ENCODE assay signal across 17 cellular contexts in the genomic region with DNA sequence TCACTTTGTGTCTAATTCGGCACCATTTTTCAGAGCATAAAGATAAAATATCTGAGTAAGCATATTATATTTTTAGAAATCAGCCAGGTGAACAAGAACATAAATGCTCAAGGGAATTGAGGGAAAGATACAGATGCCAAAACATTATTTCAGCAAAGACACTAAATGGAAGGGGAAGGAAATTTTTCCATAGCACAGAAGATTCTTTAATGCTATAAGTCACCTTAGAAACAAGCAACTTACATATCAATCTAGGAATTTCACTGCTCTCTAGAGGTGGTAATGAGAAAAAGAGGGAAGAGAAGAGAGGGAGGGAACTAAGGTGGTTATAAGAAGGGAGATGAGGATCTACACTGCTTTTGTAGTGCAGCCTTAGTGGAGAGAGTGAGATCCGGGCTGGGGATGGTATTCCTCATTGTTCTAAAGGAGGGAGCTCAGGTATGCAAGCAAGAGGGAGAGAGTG. TPM values are rescaled to one million over a fixed set of nuclear protein-coding genes. Genes with fewer than 3 reads are reported as not detected.
"Had no signal": no experiment of that assay in that cellular context is flagged by ENCODE, and none has a peak within 500 bp of the region (broad histone marks: within the 10 kb centered on the region; RNA-seq: fewer than 3 reads in every experiment).

No MANE protein-coding gene starts in this region.

- H3K4me3 ChIP-seq: colonic mucosa, esophagus squamous epithelium, lower lobe of right lung, prostate gland had no signal

- H3K27me3 ChIP-seq: colonic mucosa, esophagus squamous epithelium had no signal

- H3K4me1 ChIP-seq: colonic mucosa, esophagus squamous epithelium, lower lobe of right lung, prostate gland had no signal

- ATAC-seq: activated T-helper 17 cell treated with anti-CD3 and anti-CD28 coated beads, Interleukin-2, amount 50 U/mL, for 72 hours; left cardiac atrium; sciatic nerve; T-cell had no signal

- H3K27ac ChIP-seq: colonic mucosa, esophagus squamous epithelium, lower lobe of right lung, prostate gland had no signal

- H3K9me3 ChIP-seq: colonic mucosa, esophagus squamous epithelium, lower lobe of right lung, prostate gland had no signal

- H3K36me3 ChIP-seq: colonic mucosa, esophagus squamous epithelium, lower lobe of right lung, prostate gland had no signal

- DNase-seq: activated CD4-positive, alpha-beta T cell treated with anti-CD3 and anti-CD28 coated beads for 1 hour; activated CD4-positive, alpha-beta T cell treated with anti-CD3 and anti-CD28 coated beads, Interleukin-2, amount 50 U/mL, for 48 hours; activated naive CD4-positive, alpha-beta T cell treated with Interleukin-2 at 50 U/mL for 16 hours; aorta; colonic mucosa; esophagus squamous epithelium; hypothalamus; immature natural killer cell; left cardiac atrium; lower lobe of right lung; nephron progenitor cell; T-cell; T-helper 9 cell had no signal

RNA-seq across cellular contexts. Expression of gene ZNF365, which starts 20.4 kb away (rescaled TPM):
- total RNA-seq: mesothelial cell of epicardium had no signal
